ENCODE assay signal across 9 cellular contexts in the genomic region with DNA sequence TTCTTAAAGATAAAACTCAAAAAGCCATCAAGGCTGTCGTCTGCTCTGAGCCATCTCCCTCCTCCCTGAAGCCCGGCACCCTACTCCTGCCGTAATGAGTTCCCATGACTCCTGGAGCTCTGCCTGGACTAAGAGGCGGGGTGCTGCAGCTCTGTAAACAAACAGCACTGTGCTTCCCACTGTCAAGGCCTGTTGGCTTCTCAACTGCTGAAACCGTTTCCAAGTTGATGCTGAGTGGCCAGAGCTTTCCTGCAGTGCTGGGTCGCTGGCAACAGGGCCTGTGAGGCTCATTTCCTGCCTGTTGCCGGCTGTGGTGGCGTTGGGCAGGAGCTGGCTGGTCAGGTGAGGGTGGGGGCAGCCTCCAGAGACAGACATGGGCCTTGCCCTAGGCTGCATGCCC. TPM values are rescaled to one million over a fixed set of nuclear protein-coding genes. Genes with fewer than 3 reads are reported as not detected.
DNase-seq lines count a peak whose midpoint lies in the region; ATAC-seq and TF ChIP-seq lines count a peak whose summit lies in the region.
"Had no signal": no experiment of that assay in that cellular context is flagged by ENCODE, and none has a peak within 500 bp of the region (broad histone marks: within the 10 kb centered on the region; RNA-seq: fewer than 3 reads in every experiment).

No MANE protein-coding gene starts in this region.

- no peak overlapping the region for H3K4me2 ChIP-seq in hepatocyte
- H3K4me2 ChIP-seq: KMS-11 had no signal

- H3K27me3 ChIP-seq in adrenal gland = no peaks in the 10 kb centered on the region
- H3K27me3 ChIP-seq in hepatocyte = no peaks in the 10 kb centered on the region

- peak overlapping the region; percentile 48 to 89 (median 70) for H3K27ac ChIP-seq in adrenal gland
- peak overlapping the region; percentile 64 for H3K27ac ChIP-seq in hepatocyte
- H3K27ac ChIP-seq: KMS-11 had no signal

- intact Hi-C loops in adrenal gland (cut with DNase I) = loop anchor here (5.0 to 10.0 kb wide), 4 partner anchors 50 to 460 kb away; no protein-coding TSS in a partner anchor

- peaks cover 17% of the 10 kb centered on the region for H4K20me1 ChIP-seq in hepatocyte (ENCODE audit: insufficient read depth, poor library complexity, severe bottlenecking)

- no peak overlapping the region for H2AFZ ChIP-seq in hepatocyte

- DNase-seq in M059J (ENCODE audit: low read depth) (peak; percentile 85), adrenal gland (peak; percentile 81 to 96 (median 94)), hepatocyte (ENCODE audit: low spot score) (peak; percentile 72), stromal cell of bone marrow (ENCODE audit: low read depth) (peak; percentile 93), T-helper 1 cell (no peak)

- TF ChIP-seq POLR2A in adrenal gland (IDR thresholded peaks at IDR 0.05) = peak in 1 of 2 donors; percentile 69

- H3K9me2 ChIP-seq in hepatocyte (replicated peaks; ENCODE audit: insufficient read depth) = no peaks in the 10 kb centered on the region

- no peak for TF ChIP-seq CTCF in adrenal gland (IDR thresholded peaks at IDR 0.05)
- no peak for TF ChIP-seq CTCF in hepatocyte (IDR thresholded peaks at IDR 0.05; ENCODE audit: poor library complexity)

- no peak for ATAC-seq in HG03442 (IDR thresholded peaks at IDR 0.05; ENCODE audit: unreplicated experiment)
- no peak for ATAC-seq in GM21367 (IDR thresholded peaks at IDR 0.05; ENCODE audit: unreplicated experiment)
- ATAC-seq in HG02981 (IDR thresholded peaks at IDR 0.05; ENCODE audit: unreplicated experiment) = no peak

- H3K36me3 ChIP-seq in adrenal gland (replicated peaks in 1 of 2) = peaks cover 0 to 26% of the 10 kb centered on the region in 2 donors
- no peaks in the 10 kb centered on the region for H3K36me3 ChIP-seq in hepatocyte (replicated peaks; ENCODE audit: insufficient read depth, low read depth)

- H3K79me2 ChIP-seq in hepatocyte = peaks cover 18% of the 10 kb centered on the region

- 0 to 35% (median 13%) methylated on average over 5 to 8 of the region's 8 CpGs for WGBS in adrenal gland, 4 donors
- 51% methylated on average over 8 of the region's 8 CpGs for WGBS in hepatocyte (ENCODE audit: low lambda C conversion rate, missing lambda C conversion rate)

- H3K4me1 ChIP-seq in adrenal gland (replicated peaks in 1 of 2) = peaks cover 23 to 53% of the 10 kb centered on the region in 2 donors
- H3K4me1 ChIP-seq in hepatocyte (ENCODE audit: insufficient read depth) = peaks cover 28% of the 10 kb centered on the region

- H3K4me3 ChIP-seq in adrenal gland = no peak overlapping the region
- H3K4me3 ChIP-seq in hepatocyte = no peak overlapping the region

- H3K9me3 ChIP-seq in adrenal gland (replicated peaks in 1 of 3) (no peaks in the 10 kb centered on the region), hepatocyte (ENCODE audit: low read depth) (no peaks in the 10 kb centered on the region)

RNA-seq across cellular contexts. Expression of a gene that starts 26.7 kb away (rescaled TPM):
- total RNA-seq in M059J (2014; rRNA removed; shearing (Covaris generic)) = 6.2 and 8.9 TPM in 2 replicates
- 100 to 1,000 TPM in 3 of 8 donors, 10 to 100 TPM in 5; 32.3 to 211 (median 78.7) TPM for total RNA-seq in adrenal gland
- polyA plus RNA-seq in adrenal gland = 100 to 1,000 TPM in 2 of 3 donors, 1 to 10 TPM in 1; 3.2 to 313 (median 125) TPM
- 51.5 and 54.9 TPM in 2 replicates for total RNA-seq in hepatocyte
- 144 and 188 TPM in 2 replicates for polyA plus RNA-seq in hepatocyte

RNA-seq across cellular contexts. Expression of a gene that starts 45.4 kb away (rescaled TPM):
- total RNA-seq in M059J (2014; rRNA removed; shearing (Covaris generic)) = 55.3 and 61.9 TPM in 2 replicates
- total RNA-seq in adrenal gland = 100 to 1,000 TPM in 1 of 8 donors, 10 to 100 TPM in 7; 38.9 to 119 (median 73.7) TPM
- 100 to 1,000 TPM in 2 of 3 donors, 1 to 10 TPM in 1; 9.1 to 160 (median 136) TPM for polyA plus RNA-seq in adrenal gland
- total RNA-seq in hepatocyte = 55.8 and 72.6 TPM in 2 replicates
- 156 and 169 TPM in 2 replicates for polyA plus RNA-seq in hepatocyte

RNA-seq across cellular contexts. Expression of a gene that starts 57.2 kb away (rescaled TPM):
- total RNA-seq in M059J (2014; rRNA removed; shearing (Covaris generic)) = 7.5 and 15.4 TPM in 2 replicates
- total RNA-seq in adrenal gland = 10 to 100 TPM in 7 of 8 donors, 1 to 10 TPM in 1; 9.8 to 28.3 (median 15.2) TPM
- 10 to 100 TPM in 1 of 3 donors, 1 to 10 TPM in 2; 1.8 to 14.3 (median 9.1) TPM for polyA plus RNA-seq in adrenal gland
- 3.9 and 11.0 TPM in 2 replicates for total RNA-seq in hepatocyte
- 15.0 and 18.1 TPM in 2 replicates for polyA plus RNA-seq in hepatocyte

Comparison
In these comparisons a context has a peak if more than half of its experiments do, and no peak if none do; other contexts are left out.
1. DNase-seq: peak in M059J (single experiment), adrenal gland (7 of 7), hepatocyte (single experiment) and stromal cell of bone marrow (single experiment); none in T-helper 1 cell (0 of 5).